ENCODE assay signal across 2 cellular contexts in the genomic region with DNA sequence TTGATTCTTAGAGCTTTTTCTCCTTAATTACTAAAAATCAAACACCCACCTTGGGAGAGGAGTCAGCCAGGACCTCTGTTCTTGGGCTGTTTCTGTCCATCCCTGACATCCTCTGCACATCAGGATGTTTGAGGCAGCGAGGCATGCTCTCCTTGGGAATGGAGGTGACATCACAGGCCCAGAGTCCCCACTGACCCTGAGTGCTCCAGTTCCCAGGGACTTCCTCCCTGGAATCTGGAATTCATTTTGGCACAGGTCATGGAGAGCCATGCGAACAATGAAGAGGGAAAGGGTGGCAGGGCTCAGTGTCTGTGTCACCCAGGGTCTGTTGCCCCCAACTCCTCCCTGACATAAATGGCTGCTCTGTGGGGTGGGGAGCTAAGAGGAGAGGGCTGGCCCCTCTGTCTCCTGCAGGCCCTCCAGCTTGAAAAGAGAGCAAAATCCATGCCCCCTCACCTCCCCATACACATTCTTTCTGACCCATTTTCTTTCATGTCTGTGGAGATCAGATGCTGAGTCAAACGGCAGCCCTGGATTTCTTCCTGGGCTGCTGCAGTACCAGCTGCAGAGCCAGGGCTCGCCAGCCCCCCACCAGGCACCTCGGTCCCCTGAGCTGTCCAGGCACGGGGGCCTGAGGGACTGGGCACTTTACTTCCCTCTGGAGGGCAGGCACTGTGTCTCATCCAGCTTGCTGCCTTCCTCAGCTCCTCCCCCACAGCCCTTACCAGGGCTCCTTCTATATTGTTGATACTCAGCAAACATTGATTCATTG.
TF ChIP-seq lines count a peak whose summit lies in the region.

No MANE protein-coding gene starts in this region.

TF ChIP-seq in SK-N-SH, 30 proteins besides CTCF, POLR2A, EP300 and RAD21:
- TF ChIP-seq, protein P1, sequence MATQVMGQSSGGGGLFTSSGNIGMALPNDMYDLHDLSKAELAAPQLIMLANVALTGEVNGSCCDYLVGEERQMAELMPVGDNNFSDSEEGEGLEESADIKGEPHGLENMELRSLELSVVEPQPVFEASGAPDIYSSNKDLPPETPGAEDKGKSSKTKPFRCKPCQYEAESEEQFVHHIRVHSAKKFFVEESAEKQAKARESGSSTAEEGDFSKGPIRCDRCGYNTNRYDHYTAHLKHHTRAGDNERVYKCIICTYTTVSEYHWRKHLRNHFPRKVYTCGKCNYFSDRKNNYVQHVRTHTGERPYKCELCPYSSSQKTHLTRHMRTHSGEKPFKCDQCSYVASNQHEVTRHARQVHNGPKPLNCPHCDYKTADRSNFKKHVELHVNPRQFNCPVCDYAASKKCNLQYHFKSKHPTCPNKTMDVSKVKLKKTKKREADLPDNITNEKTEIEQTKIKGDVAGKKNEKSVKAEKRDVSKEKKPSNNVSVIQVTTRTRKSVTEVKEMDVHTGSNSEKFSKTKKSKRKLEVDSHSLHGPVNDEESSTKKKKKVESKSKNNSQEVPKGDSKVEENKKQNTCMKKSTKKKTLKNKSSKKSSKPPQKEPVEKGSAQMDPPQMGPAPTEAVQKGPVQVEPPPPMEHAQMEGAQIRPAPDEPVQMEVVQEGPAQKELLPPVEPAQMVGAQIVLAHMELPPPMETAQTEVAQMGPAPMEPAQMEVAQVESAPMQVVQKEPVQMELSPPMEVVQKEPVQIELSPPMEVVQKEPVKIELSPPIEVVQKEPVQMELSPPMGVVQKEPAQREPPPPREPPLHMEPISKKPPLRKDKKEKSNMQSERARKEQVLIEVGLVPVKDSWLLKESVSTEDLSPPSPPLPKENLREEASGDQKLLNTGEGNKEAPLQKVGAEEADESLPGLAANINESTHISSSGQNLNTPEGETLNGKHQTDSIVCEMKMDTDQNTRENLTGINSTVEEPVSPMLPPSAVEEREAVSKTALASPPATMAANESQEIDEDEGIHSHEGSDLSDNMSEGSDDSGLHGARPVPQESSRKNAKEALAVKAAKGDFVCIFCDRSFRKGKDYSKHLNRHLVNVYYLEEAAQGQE (IDR thresholded peaks at IDR 0.05; ENCODE audit: low read depth, low read length) = no peak
- TF ChIP-seq FOSL2 (IDR thresholded peaks at IDR 0.05; ENCODE audit: borderline replicate concordance, low read depth) = no peak
- no peak for TF ChIP-seq YY1 (IDR thresholded peaks at IDR 0.05; ENCODE audit: low read depth)
- TF ChIP-seq JUND (IDR thresholded peaks at IDR 0.05) = no peak
- no peak for TF ChIP-seq NRF1 (IDR thresholded peaks at IDR 0.05; ENCODE audit: low read depth, low read length)
- no peak for TF ChIP-seq FOXM1 (IDR thresholded peaks at IDR 0.05; ENCODE audit: low read depth)
- TF ChIP-seq RXRA (IDR thresholded peaks at IDR 0.05; ENCODE audit: borderline replicate concordance, low read depth) = no peak
- TF ChIP-seq RFX5 (IDR thresholded peaks at IDR 0.05; ENCODE audit: low read length) = no peak
- TF ChIP-seq, protein P2, sequence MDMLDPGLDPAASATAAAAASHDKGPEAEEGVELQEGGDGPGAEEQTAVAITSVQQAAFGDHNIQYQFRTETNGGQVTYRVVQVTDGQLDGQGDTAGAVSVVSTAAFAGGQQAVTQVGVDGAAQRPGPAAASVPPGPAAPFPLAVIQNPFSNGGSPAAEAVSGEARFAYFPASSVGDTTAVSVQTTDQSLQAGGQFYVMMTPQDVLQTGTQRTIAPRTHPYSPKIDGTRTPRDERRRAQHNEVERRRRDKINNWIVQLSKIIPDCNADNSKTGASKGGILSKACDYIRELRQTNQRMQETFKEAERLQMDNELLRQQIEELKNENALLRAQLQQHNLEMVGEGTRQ (IDR thresholded peaks at IDR 0.05; ENCODE audit: borderline replicate concordance, low read depth, low read length) = no peak
- TF ChIP-seq NFIC (IDR thresholded peaks at IDR 0.05; ENCODE audit: borderline replicate concordance) = no peak

TF ChIP-seq in SK-N-SH treated with all-trans-retinoic acid at 6 μM for 48 hours, 23 proteins besides CTCF, POLR2A, EP300 and RAD21 (continued from another document):
- TF ChIP-seq, protein P3, sequence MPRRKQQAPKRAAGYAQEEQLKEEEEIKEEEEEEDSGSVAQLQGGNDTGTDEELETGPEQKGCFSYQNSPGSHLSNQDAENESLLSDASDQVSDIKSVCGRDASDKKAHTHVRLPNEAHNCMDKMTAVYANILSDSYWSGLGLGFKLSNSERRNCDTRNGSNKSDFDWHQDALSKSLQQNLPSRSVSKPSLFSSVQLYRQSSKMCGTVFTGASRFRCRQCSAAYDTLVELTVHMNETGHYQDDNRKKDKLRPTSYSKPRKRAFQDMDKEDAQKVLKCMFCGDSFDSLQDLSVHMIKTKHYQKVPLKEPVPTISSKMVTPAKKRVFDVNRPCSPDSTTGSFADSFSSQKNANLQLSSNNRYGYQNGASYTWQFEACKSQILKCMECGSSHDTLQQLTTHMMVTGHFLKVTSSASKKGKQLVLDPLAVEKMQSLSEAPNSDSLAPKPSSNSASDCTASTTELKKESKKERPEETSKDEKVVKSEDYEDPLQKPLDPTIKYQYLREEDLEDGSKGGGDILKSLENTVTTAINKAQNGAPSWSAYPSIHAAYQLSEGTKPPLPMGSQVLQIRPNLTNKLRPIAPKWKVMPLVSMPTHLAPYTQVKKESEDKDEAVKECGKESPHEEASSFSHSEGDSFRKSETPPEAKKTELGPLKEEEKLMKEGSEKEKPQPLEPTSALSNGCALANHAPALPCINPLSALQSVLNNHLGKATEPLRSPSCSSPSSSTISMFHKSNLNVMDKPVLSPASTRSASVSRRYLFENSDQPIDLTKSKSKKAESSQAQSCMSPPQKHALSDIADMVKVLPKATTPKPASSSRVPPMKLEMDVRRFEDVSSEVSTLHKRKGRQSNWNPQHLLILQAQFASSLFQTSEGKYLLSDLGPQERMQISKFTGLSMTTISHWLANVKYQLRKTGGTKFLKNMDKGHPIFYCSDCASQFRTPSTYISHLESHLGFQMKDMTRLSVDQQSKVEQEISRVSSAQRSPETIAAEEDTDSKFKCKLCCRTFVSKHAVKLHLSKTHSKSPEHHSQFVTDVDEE (CRISPR knock-in tag; IDR thresholded peaks at IDR 0.05) = no peak
- TF ChIP-seq, protein P4, sequence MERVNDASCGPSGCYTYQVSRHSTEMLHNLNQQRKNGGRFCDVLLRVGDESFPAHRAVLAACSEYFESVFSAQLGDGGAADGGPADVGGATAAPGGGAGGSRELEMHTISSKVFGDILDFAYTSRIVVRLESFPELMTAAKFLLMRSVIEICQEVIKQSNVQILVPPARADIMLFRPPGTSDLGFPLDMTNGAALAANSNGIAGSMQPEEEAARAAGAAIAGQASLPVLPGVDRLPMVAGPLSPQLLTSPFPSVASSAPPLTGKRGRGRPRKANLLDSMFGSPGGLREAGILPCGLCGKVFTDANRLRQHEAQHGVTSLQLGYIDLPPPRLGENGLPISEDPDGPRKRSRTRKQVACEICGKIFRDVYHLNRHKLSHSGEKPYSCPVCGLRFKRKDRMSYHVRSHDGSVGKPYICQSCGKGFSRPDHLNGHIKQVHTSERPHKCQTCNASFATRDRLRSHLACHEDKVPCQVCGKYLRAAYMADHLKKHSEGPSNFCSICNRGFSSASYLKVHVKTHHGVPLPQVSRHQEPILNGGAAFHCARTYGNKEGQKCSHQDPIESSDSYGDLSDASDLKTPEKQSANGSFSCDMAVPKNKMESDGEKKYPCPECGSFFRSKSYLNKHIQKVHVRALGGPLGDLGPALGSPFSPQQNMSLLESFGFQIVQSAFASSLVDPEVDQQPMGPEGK (CRISPR knock-in tag; IDR thresholded peaks at IDR 0.05; ENCODE audit: borderline replicate concordance) = no peak
- TF ChIP-seq ZNF8 (CRISPR knock-in tag; IDR thresholded peaks at IDR 0.05) (no peak), PPARA (CRISPR knock-in tag; IDR thresholded peaks at IDR 0.05; ENCODE audit: borderline replicate concordance) (no peak)
